8 cellular contexts compared by ENCODE assay signal in the genomic region with DNA sequence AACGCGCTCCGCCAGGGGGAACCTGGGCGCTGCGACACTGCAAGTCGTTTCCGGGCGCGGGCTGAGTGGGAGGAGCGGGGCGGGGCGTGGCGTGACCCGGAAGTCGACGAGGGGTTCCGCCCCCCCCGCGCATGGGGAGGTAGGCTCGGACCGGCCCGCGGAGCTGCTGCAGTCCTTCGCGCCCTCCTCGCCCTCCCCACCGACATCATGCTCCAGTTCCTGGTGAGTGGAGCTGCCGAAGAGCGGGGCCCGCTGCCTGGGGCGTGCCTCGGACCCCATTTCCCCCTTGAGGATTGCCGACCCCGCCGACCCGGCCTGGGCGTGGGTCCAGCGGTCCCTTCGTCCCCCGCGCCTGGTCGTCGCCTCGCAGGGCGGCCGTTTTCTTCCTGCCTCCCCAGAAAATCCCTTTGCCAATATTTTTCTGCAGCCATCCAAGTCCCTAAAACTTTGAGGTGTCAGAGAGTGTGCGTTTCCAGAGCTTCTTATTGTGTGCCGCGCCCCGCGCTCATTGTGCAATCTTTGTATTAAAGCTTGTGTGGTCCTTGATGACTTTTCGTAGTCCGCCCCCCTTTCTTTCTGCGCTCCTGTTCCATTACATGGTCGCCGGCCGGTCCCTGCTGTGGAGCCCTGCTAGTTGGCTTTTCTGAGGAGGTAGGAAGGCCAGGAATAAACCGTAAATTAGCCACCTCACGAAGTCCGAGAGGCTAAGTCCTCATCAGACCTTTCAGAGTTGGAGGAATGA. TPM values are rescaled to one million over a fixed set of nuclear protein-coding genes. Genes with fewer than 3 reads are reported as not detected.
DNase-seq lines count a peak whose midpoint lies in the region; ATAC-seq and TF ChIP-seq lines count a peak whose summit lies in the region.

A gene (plus strand): TSS at position 142 of the 742 bp plus-strand sequence.

- no peaks in the 10 kb centered on the region for H3K36me3 ChIP-seq in A673 (ENCODE audit: insufficient read depth, low read length, poor library complexity, severe bottlenecking)
- H3K36me3 ChIP-seq in iPS DF 6.9 (ENCODE audit: control insufficient read depth, insufficient read depth, low read length), result no peaks in the 10 kb centered on the region
- H3K36me3 ChIP-seq in gastrocnemius medialis, result no peaks in the 10 kb centered on the region

- TF ChIP-seq POLR2A in gastrocnemius medialis (IDR thresholded peaks at IDR 0.05), result peak; percentile 90 to 93

- intact Hi-C loops in A673 (cut with micrococcal nuclease; ENCODE audit: unreplicated experiment), result loop anchor here (5.0 kb wide), 1 partner anchor 150 kb away; a partner anchor contains a TSS
- intact Hi-C loops in gastrocnemius medialis (cut with DNase I; ENCODE audit: low total_unique reads), result loop anchor here (1.0 to 5.0 kb wide), 5 partner anchors 134 to 1345 kb away; a partner anchor contains a TSS

- H3K27ac ChIP-seq in A673 (ENCODE audit: low read depth, low read length, poor library complexity, severe bottlenecking) (peak within 1 kb of the TSS; percentile 82), iPS DF 6.9 (ENCODE audit: low read length) (no peak within 1 kb of the TSS), gastrocnemius medialis (peak within 1 kb of the TSS; percentile 91 to 99 (median 94))

- ATAC-seq in GM18858 (IDR thresholded peaks at IDR 0.05; ENCODE audit: unreplicated experiment) (peak; percentile 75), HG03066 (IDR thresholded peaks at IDR 0.05; ENCODE audit: low read depth, unreplicated experiment) (peak; percentile 93), gastrocnemius medialis (peak; percentile 93 to 94)

- DNase-seq in A673 (ENCODE audit: low spot score), result peak; percentile 96
- peak; percentile 82 for DNase-seq in NCI-H2107 treated with DMSO at 0.1 percent for 48 hours (lab: John Stamatoyannopoulos, UW; ENCODE audit: unreplicated experiment)
- DNase-seq in UCSD-AML1 (lab: John Stamatoyannopoulos, UW; ENCODE audit: unreplicated experiment), result peak; percentile 89
- peak; percentile 72 for DNase-seq in iPS DF 6.9 (ENCODE audit: low read depth, low spot score)
- DNase-seq in gastrocnemius medialis, result peak; percentile 93 to 95

- peak within 1 kb of the TSS; percentile 84 for H3K4me3 ChIP-seq in A673 (ENCODE audit: low read depth, low read length, poor library complexity, severe bottlenecking)
- H3K4me3 ChIP-seq in iPS DF 6.9 (ENCODE audit: low read length), result peak within 1 kb of the TSS; percentile 78
- H3K4me3 ChIP-seq in gastrocnemius medialis, result peak within 1 kb of the TSS; percentile 81 to 100 (median 90)

- H3K27me3 Mint-ChIP-seq in brain, result peaks cover 9% of the 10 kb centered on the region

- BruUV-seq in A673 (replicated peaks; lab: Mats Ljungman, UMichigan), result no TSS peak

- H3K9me3 ChIP-seq in A673 (ENCODE audit: low read depth, low read length, poor library complexity, severe bottlenecking), result no peaks in the 10 kb centered on the region
- H3K9me3 ChIP-seq in iPS DF 6.9 (ENCODE audit: control insufficient read depth, insufficient read depth, low read length), result no peaks in the 10 kb centered on the region
- no peaks in the 10 kb centered on the region for H3K9me3 ChIP-seq in gastrocnemius medialis

- CTCF ChIA-PET in A673 (lab: Charles Lee), result interaction anchor here (0.6 to 1.9 kb wide), 3 partner anchors 9 to 17 kb away, joined by 3 to 6 read pairs (median 4); no protein-coding TSS in a partner anchor

- no peaks in the 10 kb centered on the region for H3K9me3 Mint-ChIP-seq in brain

- no CpG with 5 or more reads among the region's 60 CpGs for WGBS in iPS DF 6.9 (ENCODE audit: insufficient coverage, insufficient read length)

- H3K27ac Mint-ChIP-seq in brain, result peak within 1 kb of the TSS; percentile 93 to 98 (median 98)

- H3K36me3 Mint-ChIP-seq in brain, result peaks cover 25% of the 10 kb centered on the region

- POLR2A ChIA-PET in A673 (lab: Charles Lee; ENCODE audit: low non-redundant PET), result no interaction called here

- in situ Hi-C loops in gastrocnemius medialis (cut with MboI; ENCODE audit: low sequenced_read_pairs in 4 of 4), result loop anchor here in 2 of 4 donors (10.0 to 25.0 kb wide), 2 partner anchors 312 to 350 kb away; a partner anchor contains a TSS

- H3K27me3 ChIP-seq in A673 (replicated peaks; ENCODE audit: insufficient read depth, low read depth, low read length, poor library complexity), result no peaks in the 10 kb centered on the region
- no peaks in the 10 kb centered on the region for H3K27me3 ChIP-seq in iPS DF 6.9 (ENCODE audit: control insufficient read depth, insufficient read depth, low read length)
- H3K27me3 ChIP-seq in gastrocnemius medialis, result no peaks in the 10 kb centered on the region

- peaks cover 13% of the 10 kb centered on the region for H3K4me1 ChIP-seq in A673 (ENCODE audit: insufficient read depth, low read length, poor library complexity, severe bottlenecking)
- no peaks in the 10 kb centered on the region for H3K4me1 ChIP-seq in iPS DF 6.9 (ENCODE audit: control insufficient read depth, insufficient read depth, low read length)
- H3K4me1 ChIP-seq in gastrocnemius medialis, result peaks cover 35 to 47% of the 10 kb centered on the region in 2 donors

- peak within 1 kb of the TSS; percentile 95 to 99 (median 98) for H3K4me3 Mint-ChIP-seq in brain

- peaks cover 42% of the 10 kb centered on the region for H3K4me1 Mint-ChIP-seq in brain

- TF ChIP-seq CTCF in A673 (conservative IDR thresholded peaks at IDR 0.05; ENCODE audit: low read depth, low read length), result peak; percentile 69
- TF ChIP-seq CTCF in brain (conservative IDR thresholded peaks at IDR 0.05), result peak; percentile 30 to 66
- TF ChIP-seq CTCF in gastrocnemius medialis (IDR thresholded peaks at IDR 0.05 in 4 of 5, conservative IDR thresholded peaks at IDR 0.05 in 1 of 5), result peak in 2 of 5 experiments; percentile 87 to 91

RNA-seq across cellular contexts. Expression of the gene that starts here (rescaled TPM):
- total RNA-seq in A673 (2021), result 32.1 and 33.4 TPM in 2 replicates
- 48.3 TPM for polyA plus RNA-seq in brain (ENCODE audit: insufficient read depth, low read depth, low replicate concordance)
- total RNA-seq in gastrocnemius medialis, result 10 to 100 TPM in 3 of 4 donors, 1 to 10 TPM in 1; 7.7 to 19.9 (median 11.8) TPM
